15 cellular contexts compared by ENCODE assay signal in genomic region chr14:22803575-22803974, GRCh38.
DNase-seq lines count a peak whose midpoint lies in the region; ATAC-seq and TF ChIP-seq lines count a peak whose summit lies in the region.
"Had no signal": no experiment of that assay in that cellular context is flagged by ENCODE, and none has a peak within 500 bp of the region (broad histone marks: within the 10 kb centered on the region; RNA-seq: fewer than 3 reads in every experiment).

No MANE protein-coding gene starts in this region.

- H2AFZ ChIP-seq in OCI-LY1 (ENCODE audit: low read length): no peak overlapping the region

- H3K9ac ChIP-seq in OCI-LY1 (ENCODE audit: low read length): no peak overlapping the region

- DNase-seq in GM12865 (ENCODE audit: low read depth) (peak; percentile 50), NCI-H748 treated with DMSO at 0.1 percent for 48 hours (lab: John Stamatoyannopoulos, UW) (no peak), AG08396 (ENCODE audit: low spot score) (no peak), GM13976 (ENCODE audit: low spot score) (no peak)
- no peak for DNase-seq in stimulated activated CD4-positive, alpha-beta T cell treated with anti-CD3 and anti-CD28 coated beads, Interleukin-12 subunit alpha, Interleukin-12 subunit beta, amount 100 ng/mL, for 4 hours
- DNase-seq: activated CD4-positive, alpha-beta T cell treated with anti-CD3 and anti-CD28 coated beads for 36 hours; effector memory CD8-positive, alpha-beta T cell; natural killer cell; T-helper 2 cell had no signal

- H3K9me3 ChIP-seq in OCI-LY1 (ENCODE audit: low read length): no peaks in the 10 kb centered on the region

- H3K4me1 ChIP-seq in OCI-LY1 (ENCODE audit: insufficient read depth, low read length, severe bottlenecking): peaks cover 24% of the 10 kb centered on the region

- H3K27ac ChIP-seq in OCI-LY1 (ENCODE audit: low read depth, low read length, poor library complexity, severe bottlenecking): peak overlapping the region; percentile 30
- H3K27ac ChIP-seq: cardiac muscle cell had no signal

- H3K36me3 ChIP-seq in OCI-LY1 (ENCODE audit: insufficient read depth, low read length): no peaks in the 10 kb centered on the region
- H3K36me3 ChIP-seq: cardiac muscle cell had no signal

- TF ChIP-seq CTCF in GM12865 (IDR thresholded peaks at IDR 0.05; ENCODE audit: insufficient read depth, low read depth, low read length, missing control alignments): no peak
- TF ChIP-seq CTCF in OCI-LY1 (IDR thresholded peaks at IDR 0.05; ENCODE audit: low read length): no peak
- no peak for TF ChIP-seq CTCF in GM13976 (IDR thresholded peaks at IDR 0.05; ENCODE audit: borderline replicate concordance, control extremely low read depth, extremely low read depth, insufficient read depth, missing control alignments)

- ATAC-seq in GM19372 (IDR thresholded peaks at IDR 0.05; ENCODE audit: low read depth, unreplicated experiment) (peak; percentile 34), HG02798 (IDR thresholded peaks at IDR 0.05; ENCODE audit: poor library complexity, unreplicated experiment) (peak; percentile 47)
- ATAC-seq: activated CD4-positive, alpha-beta T cell treated with anti-CD3 and anti-CD28 coated beads for 36 hours; activated naive CD4-positive, alpha-beta T cell treated with anti-CD3 and anti-CD28 coated beads, Interleukin-2, amount 50 U/mL, for 72 hours; effector memory CD8-positive, alpha-beta T cell; HCT116; natural killer cell had no signal

- H3K9me2 ChIP-seq in OCI-LY1 (ENCODE audit: low read depth, low read length): no peaks in the 10 kb centered on the region

- H3K4me2 ChIP-seq in OCI-LY1 (ENCODE audit: low read length): peak overlapping the region; percentile 13; the same call in 1 of the 2 replicates

- peak overlapping the region; percentile 2 for H3K4me3 ChIP-seq in GM12865 (ENCODE audit: low read depth, low read length)
- H3K4me3 ChIP-seq in OCI-LY1 (ENCODE audit: low read depth, low read length, poor library complexity, severe bottlenecking): no peak overlapping the region
- H3K4me3 ChIP-seq: cardiac muscle cell had no signal

- H3K79me2 ChIP-seq in OCI-LY1 (ENCODE audit: insufficient read depth, low read length): no peaks in the 10 kb centered on the region

- H3K27me3 ChIP-seq in OCI-LY1 (ENCODE audit: insufficient read depth, low read length): no peaks in the 10 kb centered on the region
- H3K27me3 ChIP-seq: cardiac muscle cell had no signal

- in situ Hi-C loops in GM13976 (cut with MboI; ENCODE audit: low sequenced_read_pairs, unreplicated experiment): no loop called here

- no peaks in the 10 kb centered on the region for H4K20me1 ChIP-seq in OCI-LY1 (ENCODE audit: insufficient read depth, low read length)

- H3F3A ChIP-seq in OCI-LY1 (ENCODE audit: insufficient read depth, low read length): no peaks in the 10 kb centered on the region
